8 cellular contexts compared by ENCODE assay signal in genomic region chr14:36824854-36825253, GRCh38.
"Had no signal": no experiment of that assay in that cellular context is flagged by ENCODE, and none has a peak within 500 bp of the region (broad histone marks: within the 10 kb centered on the region; RNA-seq: fewer than 3 reads in every experiment).

No MANE protein-coding gene starts in this region.

- H3K27ac ChIP-seq: HL-60, KMS-11 had no signal

- FAIRE-seq: H1, H54 had no signal

- H3K4me2 ChIP-seq: GM23338, KMS-11 had no signal

- H3K4me3 ChIP-seq: GM23338 had no signal

- H2AFZ ChIP-seq: GM23338 had no signal

- DNase-seq: H9, HCEC 1CT, KBM-7 had no signal

- ATAC-seq: GM23338 had no signal

- H3K9ac ChIP-seq: KMS-11 had no signal
